ENCODE assay signal across 1 cellular context in genomic region chr22:19648419-19648929, GRCh38.
A peak's percentile ranks its signal among the peaks of the same experiment; 100 is the strongest.
TF ChIP-seq lines count a peak whose summit lies in the region.

No MANE protein-coding gene starts in this region.

TF ChIP-seq in K562, 482 proteins besides CTCF, POLR2A, EP300 and RAD21 (continued from another document and continues in another):
- TF ChIP-seq THAP12 (CRISPR knock-in tag; IDR thresholded peaks at IDR 0.05) (no peak), DNMT1 (IDR thresholded peaks at IDR 0.05) (peak; percentile 97; the same call in 1 of the 2 replicates), ZNF589 (CRISPR knock-in tag; IDR thresholded peaks at IDR 0.05; ENCODE audit: low read depth) (no peak), ZNF324 (CRISPR knock-in tag; IDR thresholded peaks at IDR 0.05) (no peak), ZFPM2 (CRISPR knock-in tag; IDR thresholded peaks at IDR 0.05) (no peak), POLR2AphosphoS2 (IDR thresholded peaks at IDR 0.05; ENCODE audit: low read length) (no peak), ZNF146 (CRISPR knock-in tag; IDR thresholded peaks at IDR 0.05; ENCODE audit: unreplicated experiment) (no peak), ZNF592 (IDR thresholded peaks at IDR 0.05) (no peak), NR2F6 (CRISPR knock-in tag; IDR thresholded peaks at IDR 0.05) (no peak), ZNF184 (CRISPR knock-in tag; IDR thresholded peaks at IDR 0.05) (no peak), ATF7 (IDR thresholded peaks at IDR 0.05) (peak; percentile 81), ZNF780A (CRISPR knock-in tag; IDR thresholded peaks at IDR 0.05) (no peak), DPF2 (IDR thresholded peaks at IDR 0.05) (peak; percentile 75), PHF8 (IDR thresholded peaks at IDR 0.05; ENCODE audit: borderline replicate concordance, low read length) (no peak), ZNF347 (CRISPR knock-in tag; IDR thresholded peaks at IDR 0.05; ENCODE audit: low read depth) (no peak), ZNF174 (CRISPR knock-in tag; IDR thresholded peaks at IDR 0.05) (no peak), ZNF140 (CRISPR knock-in tag; IDR thresholded peaks at IDR 0.05) (peak; percentile 51; the same call in 1 of the 2 replicates), HMG20A (CRISPR knock-in tag; conservative IDR thresholded peaks at IDR 0.05) (no peak), MECOM (CRISPR knock-in tag; IDR thresholded peaks at IDR 0.05) (no peak), ZNF274 (IDR thresholded peaks at IDR 0.05; ENCODE audit: borderline replicate concordance, low read depth, low read length) (no peak), NEUROD1 (IDR thresholded peaks at IDR 0.05; ENCODE audit: borderline replicate concordance, low read depth, low read length, partially characterized antibody) (no peak), AFF1 (IDR thresholded peaks at IDR 0.05; ENCODE audit: low read depth in 1 of 2, partially characterized antibody in 2 of 2) (peak; percentile 73 to 84), ZNF764 (CRISPR knock-in tag; IDR thresholded peaks at IDR 0.05; ENCODE audit: low read depth) (peak; percentile 59; the same call in 1 of the 2 replicates), FOXP1 (CRISPR knock-in tag; IDR thresholded peaks at IDR 0.05) (no peak), TAF9B (IDR thresholded peaks at IDR 0.05; ENCODE audit: partially characterized antibody) (no peak), ZNF263 (CRISPR knock-in tag; IDR thresholded peaks at IDR 0.05; ENCODE audit: borderline replicate concordance) (no peak), MTA3 (IDR thresholded peaks at IDR 0.05; ENCODE audit: borderline replicate concordance) (peak; percentile 96), RUNX1 (IDR thresholded peaks at IDR 0.05; ENCODE audit: low read depth) (no peak), ZNF561 (CRISPR knock-in tag; conservative IDR thresholded peaks at IDR 0.05) (no peak), MAZ (CRISPR knock-in tag; conservative IDR thresholded peaks at IDR 0.05 in 1 of 2, IDR thresholded peaks at IDR 0.05 in 1 of 2) (peak in 1 of 2 experiments; percentile 36; a peak in 1 of 4 replicates), HNRNPLL (IDR thresholded peaks at IDR 0.05; ENCODE audit: low read depth, low read length, poor library complexity, severe bottlenecking) (no peak), KAT2B (IDR thresholded peaks at IDR 0.05; ENCODE audit: low read depth, low read length) (no peak), ZNF121 (CRISPR knock-in tag; conservative IDR thresholded peaks at IDR 0.05) (no peak), NR3C1 (CRISPR knock-in tag; IDR thresholded peaks at IDR 0.05) (no peak), NCOA6 (IDR thresholded peaks at IDR 0.05) (no peak)
- TF ChIP-seq, protein P1, sequence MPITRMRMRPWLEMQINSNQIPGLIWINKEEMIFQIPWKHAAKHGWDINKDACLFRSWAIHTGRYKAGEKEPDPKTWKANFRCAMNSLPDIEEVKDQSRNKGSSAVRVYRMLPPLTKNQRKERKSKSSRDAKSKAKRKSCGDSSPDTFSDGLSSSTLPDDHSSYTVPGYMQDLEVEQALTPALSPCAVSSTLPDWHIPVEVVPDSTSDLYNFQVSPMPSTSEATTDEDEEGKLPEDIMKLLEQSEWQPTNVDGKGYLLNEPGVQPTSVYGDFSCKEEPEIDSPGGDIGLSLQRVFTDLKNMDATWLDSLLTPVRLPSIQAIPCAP (CRISPR knock-in tag; IDR thresholded peaks at IDR 0.05; ENCODE audit: borderline replicate concordance), result no peak
- TF ChIP-seq, protein P2, sequence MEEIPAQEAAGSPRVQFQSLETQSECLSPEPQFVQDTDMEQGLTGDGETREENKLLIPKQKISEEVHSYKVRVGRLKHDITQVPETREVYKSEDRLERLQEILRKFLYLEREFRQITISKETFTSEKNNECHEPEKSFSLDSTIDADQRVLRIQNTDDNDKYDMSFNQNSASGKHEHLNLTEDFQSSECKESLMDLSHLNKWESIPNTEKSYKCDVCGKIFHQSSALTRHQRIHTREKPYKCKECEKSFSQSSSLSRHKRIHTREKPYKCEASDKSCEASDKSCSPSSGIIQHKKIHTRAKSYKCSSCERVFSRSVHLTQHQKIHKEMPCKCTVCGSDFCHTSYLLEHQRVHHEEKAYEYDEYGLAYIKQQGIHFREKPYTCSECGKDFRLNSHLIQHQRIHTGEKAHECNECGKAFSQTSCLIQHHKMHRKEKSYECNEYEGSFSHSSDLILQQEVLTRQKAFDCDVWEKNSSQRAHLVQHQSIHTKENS (CRISPR knock-in tag; IDR thresholded peaks at IDR 0.05), result no peak
- TF ChIP-seq, protein P3, sequence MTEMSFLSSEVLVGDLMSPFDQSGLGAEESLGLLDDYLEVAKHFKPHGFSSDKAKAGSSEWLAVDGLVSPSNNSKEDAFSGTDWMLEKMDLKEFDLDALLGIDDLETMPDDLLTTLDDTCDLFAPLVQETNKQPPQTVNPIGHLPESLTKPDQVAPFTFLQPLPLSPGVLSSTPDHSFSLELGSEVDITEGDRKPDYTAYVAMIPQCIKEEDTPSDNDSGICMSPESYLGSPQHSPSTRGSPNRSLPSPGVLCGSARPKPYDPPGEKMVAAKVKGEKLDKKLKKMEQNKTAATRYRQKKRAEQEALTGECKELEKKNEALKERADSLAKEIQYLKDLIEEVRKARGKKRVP (CRISPR knock-in tag; IDR thresholded peaks at IDR 0.05), result 0 out of 2 replicates have a peak, but pooled peaks have one; percentile 31
